Comparison of ENCODE assay signal across 19 cellular contexts in the genomic region with DNA sequence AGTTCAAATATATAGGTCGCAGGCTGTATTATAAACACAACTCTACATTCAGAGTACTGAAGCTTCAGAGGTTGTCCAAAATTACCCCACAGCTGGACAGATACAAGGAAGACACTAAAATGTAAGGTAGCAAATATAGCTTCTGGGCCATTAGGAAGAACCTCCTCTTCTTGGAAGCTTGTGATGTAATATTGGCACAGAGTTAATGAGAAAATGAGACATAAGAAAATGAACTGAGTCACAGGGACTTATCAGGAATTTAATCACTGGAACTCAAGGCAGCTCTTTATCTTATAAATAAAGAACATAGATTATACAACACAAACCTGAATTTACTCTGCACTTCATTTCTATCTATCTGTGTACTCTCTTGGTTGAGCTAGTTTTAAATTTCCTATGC.
"Had no signal": no experiment of that assay in that cellular context is flagged by ENCODE, and none has a peak within 500 bp of the region (broad histone marks: within the 10 kb centered on the region; RNA-seq: fewer than 3 reads in every experiment).

No MANE protein-coding gene starts in this region.

- H3K27ac ChIP-seq: ascending aorta, SJSA1 had no signal

- H3K27me3 ChIP-seq: ascending aorta, SJSA1 had no signal

- DNase-seq: activated CD4-positive, alpha-beta T cell treated with anti-CD3 and anti-CD28 coated beads for 48 hours; activated CD4-positive, alpha-beta T cell treated with anti-CD3 and anti-CD28 coated beads, Interleukin-2, amount 50 U/mL, for 4 hours; activated CD4-positive, CD25-positive, alpha-beta regulatory T cell treated with anti-CD3 and anti-CD28 coated beads, Interleukin-2, amount 50 U/mL, for 72 hours; activated CD8-positive, alpha-beta memory T cell treated with anti-CD3 and anti-CD28 coated beads, Interleukin-2, amount 50 U/mL, for 48 hours; activated CD8-positive, alpha-beta T cell treated with anti-CD3 and anti-CD28 coated beads, Interleukin-2, amount 10 ng/mL, durations not matched to agents 7 days and 5 days; activated naive CD4-positive, alpha-beta T cell treated with anti-CD3 and anti-CD28 coated beads, Interleukin-2, amount 50 U/mL, for 16 hours; activated naive CD8-positive, alpha-beta T cell treated with anti-CD3 and anti-CD28 coated beads, Interleukin-2, amount 10 ng/mL, durations not matched to agents 7 days and 5 days; activated T-cell treated with anti-CD3 and anti-CD28 coated beads, Interleukin-2, amount 50 U/mL, for 1 hour; amniotic stem cell; Karpas-422; NCI-H1930; NCI-H2107; NCI-H82; Right ventricle myocardium superior; RPMI8226; SW 1271 had no signal

- H3K36me3 ChIP-seq: ascending aorta, SJSA1 had no signal

- H3K4me3 ChIP-seq: ascending aorta, K562, SJSA1 had no signal

- H3K9me3 ChIP-seq: ascending aorta, SJSA1 had no signal

- H3K4me1 ChIP-seq: ascending aorta, SJSA1 had no signal
